21 cellular contexts compared by ENCODE assay signal in genomic region chr6:43493230-43493629, GRCh38. TPM values are rescaled to one million over a fixed set of nuclear protein-coding genes. Genes with fewer than 3 reads are reported as not detected.
DNase-seq lines count a peak whose midpoint lies in the region; ATAC-seq, FAIRE-seq and TF ChIP-seq lines count a peak whose summit lies in the region.
"Had no signal": no experiment of that assay in that cellular context is flagged by ENCODE, and none has a peak within 500 bp of the region (broad histone marks: within the 10 kb centered on the region; RNA-seq: fewer than 3 reads in every experiment).

No MANE protein-coding gene starts in this region.

- H4K20me1 ChIP-seq in HepG2 (ENCODE audit: insufficient read depth, low read length), result no peaks in the 10 kb centered on the region
- peaks cover 67% of the 10 kb centered on the region for H4K20me1 ChIP-seq in astrocyte (ENCODE audit: insufficient read depth, low read length)

- FAIRE-seq in HepG2 (lab: Jason Lieb, UNC) (no peak), astrocyte (lab: Jason Lieb, UNC) (no peak)

- H3K27ac ChIP-seq in HepG2 (ENCODE audit: extremely low read length, insufficient read depth, low read length) (no peak overlapping the region), right lobe of liver (no peak overlapping the region), astrocyte (ENCODE audit: low read depth, low read length) (no peak overlapping the region), tibial nerve (peak overlapping the region in 3 of 4 donors; percentile 13 to 84 (median 63))
- no peak overlapping the region for H3K27ac ChIP-seq in effector memory CD4-positive, alpha-beta T cell (ENCODE audit: insufficient read depth, low read length, poor library complexity, severe bottlenecking)
- H3K27ac ChIP-seq: testis had no signal

- CTCF ChIA-PET in HepG2 (lab: Yijun Ruan, JAX; ENCODE audit: low intra/inter-chr PET ratio, low total read pairs), result no interaction called here

- H3K4me2 ChIP-seq in HepG2 (ENCODE audit: low read depth, low read length) (peak overlapping the region; percentile 50), astrocyte (ENCODE audit: low read length) (peak overlapping the region; percentile 79)

- H3K4me1 Mint-ChIP-seq in astrocyte (ENCODE audit: low read depth, unreplicated experiment) (peaks cover 33% of the 10 kb centered on the region), immature natural killer cell (peaks cover 30 to 36% of the 10 kb centered on the region in 2 donors)
- H3K4me1 Mint-ChIP-seq in T-helper 2 cell treated with Interferon-gamma antibody and Interleukin-4, amounts not matched to agents 5 μg/mL and 100 μg/mL, for 36 hours (ENCODE audit: low read depth), result peaks cover 6% of the 10 kb centered on the region

- no peaks in the 10 kb centered on the region for H3K27me3 ChIP-seq in HepG2 (ENCODE audit: control insufficient read depth in 1 of 2, insufficient read depth in 2 of 2, low read length in 2 of 2)
- H3K27me3 ChIP-seq in right lobe of liver, result no peaks in the 10 kb centered on the region
- no peaks in the 10 kb centered on the region for H3K27me3 ChIP-seq in astrocyte (ENCODE audit: insufficient read depth, low read length)
- H3K27me3 ChIP-seq in tibial nerve, result no peaks in the 10 kb centered on the region
- no peaks in the 10 kb centered on the region for H3K27me3 ChIP-seq in effector memory CD4-positive, alpha-beta T cell (replicated peaks; ENCODE audit: control insufficient read depth, insufficient read depth, low read length, poor library complexity, severe bottlenecking)
- H3K27me3 ChIP-seq: testis had no signal

- no peaks in the 10 kb centered on the region for H3K27me3 Mint-ChIP-seq in astrocyte (ENCODE audit: low read depth, unreplicated experiment)
- H3K27me3 Mint-ChIP-seq in immature natural killer cell (ENCODE audit: low read depth in 3 of 3), result peaks cover 0 to 2% (median 0%) of the 10 kb centered on the region in 3 donors
- H3K27me3 Mint-ChIP-seq in T-helper 2 cell treated with Interferon-gamma antibody and Interleukin-4, amounts not matched to agents 5 μg/mL and 100 μg/mL, for 36 hours (ENCODE audit: low read depth), result no peaks in the 10 kb centered on the region
- H3K27me3 Mint-ChIP-seq: stimulated activated memory B cell treated with anti-CD40 and anti-IgM and Interleukin-4, amounts not matched to agents 10 μg/mL and 1 μg/mL and 100 μg/mL, for 72 hours had no signal

- no TSS peak for BruUV-seq in HepG2 (replicated peaks; lab: Mats Ljungman, UMichigan)

- H3K9me3 Mint-ChIP-seq in astrocyte (ENCODE audit: unreplicated experiment) (no peaks in the 10 kb centered on the region), immature natural killer cell (no peaks in the 10 kb centered on the region)
- no peaks in the 10 kb centered on the region for H3K9me3 Mint-ChIP-seq in T-helper 2 cell treated with Interferon-gamma antibody and Interleukin-4, amounts not matched to agents 5 μg/mL and 100 μg/mL, for 36 hours
- H3K9me3 Mint-ChIP-seq: activated naive CD4-positive, alpha-beta T cell treated with anti-CD3 and anti-CD28 coated beads for 36 hours; activated T-cell treated with anti-CD3 and anti-CD28 coated beads, Interleukin-2, amount 50 U/mL, for 72 hours; stimulated activated memory B cell treated with anti-CD40 and anti-IgM and Interleukin-4, amounts not matched to agents 10 μg/mL and 1 μg/mL and 100 μg/mL, for 72 hours had no signal

- in situ Hi-C loops in HepG2 (cut with HindIII; ENCODE audit: extremely low pct_ligation_motif_present, low pct_unique_long_range_greater_than_20kb), result loop anchor here (5.0 kb wide), 1 partner anchor 36 kb away; the partner anchor contains the start of gene DLK2

- no peak for ATAC-seq in HepG2
- no peak for ATAC-seq in right lobe of liver
- ATAC-seq: activated CD4-positive, CD25-positive, alpha-beta regulatory T cell treated with anti-CD3 and anti-CD28 coated beads, Interleukin-2, amount 50 U/mL, for 24 hours; activated T-cell treated with anti-CD3 and anti-CD28 coated beads, Interleukin-2, amount 50 U/mL, for 72 hours; stimulated activated memory B cell treated with anti-CD40 and anti-IgM and Interleukin-4, amounts not matched to agents 10 μg/mL and 1 μg/mL and 100 μg/mL, for 72 hours had no signal

- DNase-seq in HepG2 (ENCODE audit: low spot score) (no peak), right lobe of liver (no peak), astrocyte (ENCODE audit: low read depth) (no peak), immature natural killer cell (no peak), tibial nerve (ENCODE audit: low spot score in 2 of 2) (no peak), NCI-H345 treated with DMSO at 0.1 percent for 48 hours (lab: John Stamatoyannopoulos, UW; ENCODE audit: unreplicated experiment) (no peak)
- no peak for DNase-seq in T-helper 2 cell treated with Interferon-gamma antibody and Interleukin-4, amounts not matched to agents 5 μg/mL and 100 μg/mL, for 36 hours (ENCODE audit: low spot score)
- no peak for DNase-seq in effector memory CD4-positive, alpha-beta T cell
- DNase-seq: activated naive CD4-positive, alpha-beta T cell treated with anti-CD3 and anti-CD28 coated beads for 36 hours; activated T-cell treated with anti-CD3 and anti-CD28 coated beads, Interleukin-2, amount 50 U/mL, for 72 hours; effector CD4-positive, alpha-beta T cell; GF-D8; glutamatergic neuron; HCEC 1CT; NCI-H1694; stimulated activated CD4-positive, alpha-beta T cell treated with anti-CD3 and anti-CD28 coated beads, Interleukin-2, amount 100 ng/mL, for 24 hours; testis had no signal

- WGBS in HepG2 (ENCODE audit: low lambda C conversion rate), result 87% methylated on average over 2 of the region's 2 CpGs
- 93% methylated on average over 2 of the region's 2 CpGs for WGBS in right lobe of liver (ENCODE audit: insufficient coverage, low coverage, low lambda C conversion rate, missing lambda C conversion rate)
- 72 to 92% methylated on average over 2 of the region's 2 CpGs for WGBS in tibial nerve, 2 donors

- intact Hi-C loops in HepG2 (cut with micrococcal nuclease; ENCODE audit: unreplicated experiment), result loop anchor here (5.0 to 10.0 kb wide), 2 partner anchors 58 to 231 kb away; no protein-coding TSS in a partner anchor
- intact Hi-C loops in right lobe of liver (cut with DNase I), result no loop called here

- no peaks in the 10 kb centered on the region for H3K9me3 ChIP-seq in HepG2 (ENCODE audit: low read length)
- H3K9me3 ChIP-seq in right lobe of liver, result no peaks in the 10 kb centered on the region
- no peaks in the 10 kb centered on the region for H3K9me3 ChIP-seq in astrocyte (ENCODE audit: insufficient read depth, low read depth, low read length)
- H3K9me3 ChIP-seq in tibial nerve, result no peaks in the 10 kb centered on the region
- no peaks in the 10 kb centered on the region for H3K9me3 ChIP-seq in effector memory CD4-positive, alpha-beta T cell (ENCODE audit: control insufficient read depth, low read length)
- H3K9me3 ChIP-seq: testis had no signal

- H3K4me3 ChIP-seq in HepG2 (replicated peaks in 1 of 3; ENCODE audit: insufficient read depth in 1 of 3, low read depth in 2 of 3, low read length in 3 of 3) (0 out of 6 replicates have a peak overlapping the region, but pooled peaks of 1 of the 3 experiments have one; percentile 30), right lobe of liver (no peak overlapping the region), astrocyte (ENCODE audit: insufficient read depth, low read depth, low read length) (no peak overlapping the region), tibial nerve (no peak overlapping the region)
- no peak overlapping the region for H3K4me3 ChIP-seq in effector memory CD4-positive, alpha-beta T cell (ENCODE audit: insufficient read depth, low read depth, low read length, poor library complexity, severe bottlenecking)
- H3K4me3 ChIP-seq: skin epidermis, testis had no signal

- peak overlapping the region; percentile 16 for H3K9ac ChIP-seq in HepG2 (ENCODE audit: insufficient read depth, low read depth, low read length)
- no peak overlapping the region for H3K9ac ChIP-seq in astrocyte (ENCODE audit: low read length)

- peaks cover 2% of the 10 kb centered on the region for H3K4me1 ChIP-seq in HepG2 (ENCODE audit: insufficient read depth, low read length)
- peaks cover 0 to 10% (median 4%) of the 10 kb centered on the region in 4 donors for H3K4me1 ChIP-seq in right lobe of liver
- peaks cover 45% of the 10 kb centered on the region for H3K4me1 ChIP-seq in astrocyte (ENCODE audit: insufficient read depth, low read length)
- peaks cover 0 to 44% (median 21%) of the 10 kb centered on the region in 4 donors for H3K4me1 ChIP-seq in tibial nerve
- H3K4me1 ChIP-seq in effector memory CD4-positive, alpha-beta T cell (ENCODE audit: control insufficient read depth, insufficient read depth, low read length, poor library complexity, severe bottlenecking), result peaks cover 14% of the 10 kb centered on the region

- H3K4me3 Mint-ChIP-seq in astrocyte (ENCODE audit: unreplicated experiment), result no peak overlapping the region
- no peak overlapping the region for H3K4me3 Mint-ChIP-seq in immature natural killer cell
- H3K4me3 Mint-ChIP-seq in T-helper 2 cell treated with Interferon-gamma antibody and Interleukin-4, amounts not matched to agents 5 μg/mL and 100 μg/mL, for 36 hours, result no peak overlapping the region
- H3K4me3 Mint-ChIP-seq: activated naive CD4-positive, alpha-beta T cell treated with anti-CD3 and anti-CD28 coated beads for 36 hours; activated T-cell treated with anti-CD3 and anti-CD28 coated beads, Interleukin-2, amount 50 U/mL, for 72 hours; stimulated activated memory B cell treated with anti-CD40 and anti-IgM and Interleukin-4, amounts not matched to agents 10 μg/mL and 1 μg/mL and 100 μg/mL, for 72 hours had no signal

- no peak overlapping the region for H2AFZ ChIP-seq in HepG2 (ENCODE audit: low read length)
- no peak overlapping the region for H2AFZ ChIP-seq in astrocyte (ENCODE audit: low read depth, low read length)

- TF ChIP-seq CTCF in HepG2 (CRISPR knock-in tag; IDR thresholded peaks at IDR 0.05) (peak; percentile 43), right lobe of liver (IDR thresholded peaks at IDR 0.05) (no peak), astrocyte (IDR thresholded peaks at IDR 0.05; ENCODE audit: insufficient read depth, low read depth, low read length) (no peak), tibial nerve (IDR thresholded peaks at IDR 0.05) (no peak)

- H3K36me3 ChIP-seq in HepG2 (replicated peaks in 1 of 2; ENCODE audit: control insufficient read depth in 1 of 2, insufficient read depth in 2 of 2, low read length in 2 of 2) (peaks cover 8 to 10% of the 10 kb centered on the region in 2 experiments), right lobe of liver (peaks cover 0 to 5% (median 0%) of the 10 kb centered on the region in 4 donors), astrocyte (ENCODE audit: insufficient read depth, low read length) (no peaks in the 10 kb centered on the region), tibial nerve (peaks cover 0 to 5% (median 0%) of the 10 kb centered on the region in 3 donors)
- H3K36me3 ChIP-seq in effector memory CD4-positive, alpha-beta T cell (ENCODE audit: control insufficient read depth, insufficient read depth, low read length), result peaks cover 11% of the 10 kb centered on the region

- H3K27ac Mint-ChIP-seq in astrocyte (ENCODE audit: unreplicated experiment) (no peak overlapping the region), immature natural killer cell (peak overlapping the region in 4 of 6 donors; percentile 13 to 85 (median 31))
- no peak overlapping the region for H3K27ac Mint-ChIP-seq in T-helper 2 cell treated with Interferon-gamma antibody and Interleukin-4, amounts not matched to agents 5 μg/mL and 100 μg/mL, for 36 hours
- H3K27ac Mint-ChIP-seq: activated naive CD4-positive, alpha-beta T cell treated with anti-CD3 and anti-CD28 coated beads for 36 hours; activated T-cell treated with anti-CD3 and anti-CD28 coated beads, Interleukin-2, amount 50 U/mL, for 72 hours; stimulated activated memory B cell treated with anti-CD40 and anti-IgM and Interleukin-4, amounts not matched to agents 10 μg/mL and 1 μg/mL and 100 μg/mL, for 72 hours had no signal

- H3K79me2 ChIP-seq in HepG2 (ENCODE audit: insufficient read depth, low read length) (peaks cover 50% of the 10 kb centered on the region), astrocyte (ENCODE audit: insufficient read depth, low read length) (peaks cover 44% of the 10 kb centered on the region)

- TF ChIP-seq RAD21 in HepG2 (CRISPR knock-in tag; IDR thresholded peaks at IDR 0.05), result no peak

- H3K36me3 Mint-ChIP-seq in astrocyte (ENCODE audit: low read depth, unreplicated experiment) (peaks cover 3% of the 10 kb centered on the region), immature natural killer cell (peaks cover 0 to 4% (median 3%) of the 10 kb centered on the region in 3 donors)
- no peaks in the 10 kb centered on the region for H3K36me3 Mint-ChIP-seq in T-helper 2 cell treated with Interferon-gamma antibody and Interleukin-4, amounts not matched to agents 5 μg/mL and 100 μg/mL, for 36 hours (ENCODE audit: low read depth)

- TF ChIP-seq EP300 in HepG2 (IDR thresholded peaks at IDR 0.05; ENCODE audit: low read depth in 2 of 2, low read length in 2 of 2) (no peak), HepG2 (CRISPR knock-in tag; IDR thresholded peaks at IDR 0.05; ENCODE audit: borderline replicate concordance) (no peak), tibial nerve (IDR thresholded peaks at IDR 0.05) (no peak)

- POLR2A ChIA-PET in HepG2 (lab: Yijun Ruan, JAX), result interaction anchor here (1.1 to 6.4 kb wide), 9 partner anchors 8 to 66 kb away, joined by 4 to 141 read pairs (median 6); partner anchors contain the start of genes ABCC10, DLK2, LRRC73 and TJAP1

- TF ChIP-seq POLR2A in HepG2 (IDR thresholded peaks at IDR 0.05; ENCODE audit: insufficient read depth in 1 of 2, low read depth in 2 of 2, low read length in 2 of 2) (no peak), right lobe of liver (IDR thresholded peaks at IDR 0.05) (no peak), tibial nerve (IDR thresholded peaks at IDR 0.05) (no peak)

RNA-seq across cellular contexts. Expression of gene TJAP1, which starts 15.9 kb away (rescaled TPM):
- 10.2 and 15.7 TPM in 2 replicates for total RNA-seq in HepG2 (2016; rRNA removed; fragmentation: Illumina TruSeq; extraction: Trizol)
- 6.4 and 7.2 TPM in 2 replicates for total RNA-seq in HepG2 (2016; cell fraction: cytosol; rRNA removed; fragmentation: Illumina TruSeq; extraction: Trizol; ENCODE audit: low read depth)
- total RNA-seq in HepG2 (2016; cell fraction: insoluble cytoplasmic fraction; rRNA removed; fragmentation: Illumina TruSeq; extraction: Trizol), result 12.5 and 16.8 TPM in 2 replicates
- total RNA-seq in HepG2 (2016; cell fraction: membrane; rRNA removed; fragmentation: Illumina TruSeq; extraction: Trizol), result 7.9 and 8.5 TPM in 2 replicates
- 22.6 and 23.5 TPM in 2 replicates for total RNA-seq in HepG2 (2016; cell fraction: nucleus; rRNA removed; fragmentation: Illumina TruSeq; extraction: Trizol)
- polyA plus RNA-seq in HepG2 (2011; rRNA removed), result 41.6 and 48.3 TPM in 2 replicates
- polyA plus RNA-seq in HepG2 (2011; cell fraction: cytosol; rRNA removed), result 19.2 and 22.0 TPM in 2 replicates
- 220 TPM in 2 replicates for polyA plus RNA-seq in HepG2 (2011; cell fraction: nucleus; rRNA removed)
- 27.3 and 28.6 TPM in 2 replicates for polyA plus RNA-seq in HepG2 (2012)
- polyA plus RNA-seq in HepG2 (2016; cell fraction: cytosol; fragmentation: Illumina TruSeq; extraction: Trizol; ENCODE audit: low read depth), result 2.1 and 2.3 TPM in 2 replicates
- 13.6 and 18.5 TPM in 2 replicates for polyA plus RNA-seq in HepG2 (2016; cell fraction: insoluble cytoplasmic fraction; fragmentation: Illumina TruSeq; extraction: Trizol; ENCODE audit: low read depth)
- 6.4 and 6.8 TPM in 2 replicates for polyA plus RNA-seq in HepG2 (2016; cell fraction: membrane; fragmentation: Illumina TruSeq; extraction: Trizol; ENCODE audit: low read depth)
- polyA plus RNA-seq in HepG2 (2016; cell fraction: nucleus; fragmentation: Illumina TruSeq; extraction: Trizol; ENCODE audit: insufficient read depth, low read depth), result 89.6 and 90.5 TPM in 2 replicates
- 17.3 and 27.1 TPM in 2 replicates for polyA minus RNA-seq in HepG2 (2011; rRNA and poly(A)+ RNA removed; ENCODE audit: low replicate concordance)
- 9.3 and 9.7 TPM in 2 replicates for polyA minus RNA-seq in HepG2 (2011; cell fraction: cytosol; rRNA and poly(A)+ RNA removed)
- polyA minus RNA-seq in HepG2 (2011; cell fraction: nucleus; rRNA and poly(A)+ RNA removed), result 38.8 and 46.0 TPM in 2 replicates
- 10 to 100 TPM in 5 of 6 experiments, 1 to 10 TPM in 1; 9.2 to 16.0 (median 12.9) TPM for total RNA-seq in right lobe of liver
- total RNA-seq in astrocyte, result 26.6 and 28.3 TPM in 2 replicates
- polyA plus RNA-seq in immature natural killer cell, result 10 to 100 TPM in 1 of 3 donors, 1 to 10 TPM in 2; 2.6 to 10.9 (median 3.4) TPM
- 10 to 100 TPM; 30.2 to 43.8 (median 32.3) TPM for total RNA-seq in tibial nerve

RNA-seq across cellular contexts. Expression of gene LRRC73, which starts 16.9 kb away (rescaled TPM):
- total RNA-seq in HepG2 (2016; rRNA removed; fragmentation: Illumina TruSeq; extraction: Trizol), result 0.11 and 0.17 TPM in 2 replicates
- 0.20 TPM in 1 of 2 replicates, not detected in the other for total RNA-seq in HepG2 (2016; cell fraction: cytosol; rRNA removed; fragmentation: Illumina TruSeq; extraction: Trizol; ENCODE audit: low read depth)
- 0.16 and 0.22 TPM in 2 replicates for total RNA-seq in HepG2 (2016; cell fraction: insoluble cytoplasmic fraction; rRNA removed; fragmentation: Illumina TruSeq; extraction: Trizol)
- 0.25 and 0.45 TPM in 2 replicates for total RNA-seq in HepG2 (2016; cell fraction: membrane; rRNA removed; fragmentation: Illumina TruSeq; extraction: Trizol)
- 0.28 TPM in 1 of 2 replicates, not detected in the other for total RNA-seq in HepG2 (2016; cell fraction: nucleus; rRNA removed; fragmentation: Illumina TruSeq; extraction: Trizol)
- 0.08 and 0.12 TPM in 2 replicates for polyA plus RNA-seq in HepG2 (2011; rRNA removed)
- 0.05 and 0.11 TPM in 2 replicates for polyA plus RNA-seq in HepG2 (2011; cell fraction: cytosol; rRNA removed)
- 0.28 and 0.39 TPM in 2 replicates for polyA plus RNA-seq in HepG2 (2011; cell fraction: nucleus; rRNA removed)
- polyA plus RNA-seq in HepG2 (2012), result 0.12 and 0.17 TPM in 2 replicates
- polyA plus RNA-seq in HepG2 (2016; cell fraction: cytosol; fragmentation: Illumina TruSeq; extraction: Trizol; ENCODE audit: low read depth), result 0.10 and 0.14 TPM in 2 replicates
- polyA plus RNA-seq in HepG2 (2016; cell fraction: insoluble cytoplasmic fraction; fragmentation: Illumina TruSeq; extraction: Trizol; ENCODE audit: low read depth), result 0.19 and 0.41 TPM in 2 replicates
- polyA plus RNA-seq in HepG2 (2016; cell fraction: membrane; fragmentation: Illumina TruSeq; extraction: Trizol; ENCODE audit: low read depth), result 0.17 and 0.19 TPM in 2 replicates
- not detected in 2 replicates for polyA plus RNA-seq in HepG2 (2016; cell fraction: nucleus; fragmentation: Illumina TruSeq; extraction: Trizol; ENCODE audit: insufficient read depth, low read depth)
- 0.06 and 0.09 TPM in 2 replicates for polyA minus RNA-seq in HepG2 (2011; rRNA and poly(A)+ RNA removed; ENCODE audit: low replicate concordance)
- polyA minus RNA-seq in HepG2 (2011; cell fraction: cytosol; rRNA and poly(A)+ RNA removed), result not detected in 2 replicates
- 0.50 and 0.77 TPM in 2 replicates for polyA minus RNA-seq in HepG2 (2011; cell fraction: nucleus; rRNA and poly(A)+ RNA removed)
- under 1 TPM in 5 of 6 experiments, not detected in 1; 0.12 to 0.43 (median 0.26) TPM for total RNA-seq in right lobe of liver
- total RNA-seq in astrocyte, result 0.30 and 0.31 TPM in 2 replicates
- not detected for polyA plus RNA-seq in immature natural killer cell
- 1 to 10 TPM in 3 of 4 donors, under 1 TPM in 1; 0.59 to 2.4 (median 1.3) TPM for total RNA-seq in tibial nerve

RNA-seq across cellular contexts. Expression of gene YIPF3, which starts 23.5 kb away (rescaled TPM):
- 51.2 and 107 TPM in 2 replicates for total RNA-seq in HepG2 (2016; rRNA removed; fragmentation: Illumina TruSeq; extraction: Trizol)
- total RNA-seq in HepG2 (2016; cell fraction: cytosol; rRNA removed; fragmentation: Illumina TruSeq; extraction: Trizol; ENCODE audit: low read depth), result 19.3 and 20.8 TPM in 2 replicates
- total RNA-seq in HepG2 (2016; cell fraction: insoluble cytoplasmic fraction; rRNA removed; fragmentation: Illumina TruSeq; extraction: Trizol), result 52.6 and 108 TPM in 2 replicates
- total RNA-seq in HepG2 (2016; cell fraction: membrane; rRNA removed; fragmentation: Illumina TruSeq; extraction: Trizol), result 31.6 and 33.9 TPM in 2 replicates
- 73.3 and 83.7 TPM in 2 replicates for total RNA-seq in HepG2 (2016; cell fraction: nucleus; rRNA removed; fragmentation: Illumina TruSeq; extraction: Trizol)
- polyA plus RNA-seq in HepG2 (2011; rRNA removed), result 206 and 248 TPM in 2 replicates
- 157 and 165 TPM in 2 replicates for polyA plus RNA-seq in HepG2 (2011; cell fraction: cytosol; rRNA removed)
- polyA plus RNA-seq in HepG2 (2011; cell fraction: nucleus; rRNA removed), result 258 and 264 TPM in 2 replicates
- 74.4 and 84.6 TPM in 2 replicates for polyA plus RNA-seq in HepG2 (2012)
- polyA plus RNA-seq in HepG2 (2016; cell fraction: cytosol; fragmentation: Illumina TruSeq; extraction: Trizol; ENCODE audit: low read depth), result 20.5 and 25.2 TPM in 2 replicates
- polyA plus RNA-seq in HepG2 (2016; cell fraction: insoluble cytoplasmic fraction; fragmentation: Illumina TruSeq; extraction: Trizol; ENCODE audit: low read depth), result 66.6 and 70.3 TPM in 2 replicates
- polyA plus RNA-seq in HepG2 (2016; cell fraction: membrane; fragmentation: Illumina TruSeq; extraction: Trizol; ENCODE audit: low read depth), result 36.5 and 37.7 TPM in 2 replicates
- 171 and 181 TPM in 2 replicates for polyA plus RNA-seq in HepG2 (2016; cell fraction: nucleus; fragmentation: Illumina TruSeq; extraction: Trizol; ENCODE audit: insufficient read depth, low read depth)
- polyA minus RNA-seq in HepG2 (2011; rRNA and poly(A)+ RNA removed; ENCODE audit: low replicate concordance), result 223 and 558 TPM in 2 replicates
- 65.6 and 67.3 TPM in 2 replicates for polyA minus RNA-seq in HepG2 (2011; cell fraction: cytosol; rRNA and poly(A)+ RNA removed)
- 65.1 and 74.2 TPM in 2 replicates for polyA minus RNA-seq in HepG2 (2011; cell fraction: nucleus; rRNA and poly(A)+ RNA removed)
- total RNA-seq in right lobe of liver, result 10 to 100 TPM; 58.9 to 70.0 (median 62.7) TPM
- total RNA-seq in astrocyte, result 132 and 141 TPM in 2 replicates
- polyA plus RNA-seq in immature natural killer cell, result 10 to 100 TPM; 73.7 to 92.2 (median 76.6) TPM
- total RNA-seq in tibial nerve, result 100 to 1,000 TPM in 1 of 4 donors, 10 to 100 TPM in 3; 61.7 to 105 (median 77.9) TPM

RNA-seq across cellular contexts. Expression of gene POLR1C, which starts 23.7 kb away (rescaled TPM):
- 72.2 and 75.6 TPM in 2 replicates for total RNA-seq in HepG2 (2016; rRNA removed; fragmentation: Illumina TruSeq; extraction: Trizol)
- 19.4 and 24.1 TPM in 2 replicates for total RNA-seq in HepG2 (2016; cell fraction: cytosol; rRNA removed; fragmentation: Illumina TruSeq; extraction: Trizol; ENCODE audit: low read depth)
- 70.2 and 74.8 TPM in 2 replicates for total RNA-seq in HepG2 (2016; cell fraction: insoluble cytoplasmic fraction; rRNA removed; fragmentation: Illumina TruSeq; extraction: Trizol)
- total RNA-seq in HepG2 (2016; cell fraction: membrane; rRNA removed; fragmentation: Illumina TruSeq; extraction: Trizol), result 23.7 and 25.3 TPM in 2 replicates
- total RNA-seq in HepG2 (2016; cell fraction: nucleus; rRNA removed; fragmentation: Illumina TruSeq; extraction: Trizol), result 59.4 and 67.1 TPM in 2 replicates
- polyA plus RNA-seq in HepG2 (2011; rRNA removed), result 55.2 and 62.6 TPM in 2 replicates
- polyA plus RNA-seq in HepG2 (2011; cell fraction: cytosol; rRNA removed), result 38.9 and 45.7 TPM in 2 replicates
- polyA plus RNA-seq in HepG2 (2011; cell fraction: nucleus; rRNA removed), result 96.3 and 102 TPM in 2 replicates
- polyA plus RNA-seq in HepG2 (2012), result 50.7 and 62.3 TPM in 2 replicates
- polyA plus RNA-seq in HepG2 (2016; cell fraction: cytosol; fragmentation: Illumina TruSeq; extraction: Trizol; ENCODE audit: low read depth), result 7.2 and 7.7 TPM in 2 replicates
- 58.7 and 61.6 TPM in 2 replicates for polyA plus RNA-seq in HepG2 (2016; cell fraction: insoluble cytoplasmic fraction; fragmentation: Illumina TruSeq; extraction: Trizol; ENCODE audit: low read depth)
- polyA plus RNA-seq in HepG2 (2016; cell fraction: membrane; fragmentation: Illumina TruSeq; extraction: Trizol; ENCODE audit: low read depth), result 9.7 and 11.7 TPM in 2 replicates
- 97.9 and 104 TPM in 2 replicates for polyA plus RNA-seq in HepG2 (2016; cell fraction: nucleus; fragmentation: Illumina TruSeq; extraction: Trizol; ENCODE audit: insufficient read depth, low read depth)
- 40.9 and 99.4 TPM in 2 replicates for polyA minus RNA-seq in HepG2 (2011; rRNA and poly(A)+ RNA removed; ENCODE audit: low replicate concordance)
- polyA minus RNA-seq in HepG2 (2011; cell fraction: cytosol; rRNA and poly(A)+ RNA removed), result 17.0 and 20.2 TPM in 2 replicates
- polyA minus RNA-seq in HepG2 (2011; cell fraction: nucleus; rRNA and poly(A)+ RNA removed), result 41.5 and 42.6 TPM in 2 replicates
- 10 to 100 TPM; 12.2 to 17.7 (median 14.1) TPM for total RNA-seq in right lobe of liver
- total RNA-seq in astrocyte, result 41.8 and 46.2 TPM in 2 replicates
- 10 to 100 TPM in 1 of 3 donors, 1 to 10 TPM in 2; 5.7 to 15.5 (median 7.3) TPM for polyA plus RNA-seq in immature natural killer cell
- total RNA-seq in tibial nerve, result 10 to 100 TPM; 24.5 to 45.5 (median 29.7) TPM

RNA-seq across cellular contexts. Expression of gene DLK2, which starts 37.9 kb away (rescaled TPM):
- 0.74 and 1.2 TPM in 2 replicates for total RNA-seq in HepG2 (2016; rRNA removed; fragmentation: Illumina TruSeq; extraction: Trizol)
- total RNA-seq in HepG2 (2016; cell fraction: cytosol; rRNA removed; fragmentation: Illumina TruSeq; extraction: Trizol; ENCODE audit: low read depth), result 0.62 and 0.81 TPM in 2 replicates
- total RNA-seq in HepG2 (2016; cell fraction: insoluble cytoplasmic fraction; rRNA removed; fragmentation: Illumina TruSeq; extraction: Trizol), result 1.1 and 1.4 TPM in 2 replicates
- 0.71 and 1.7 TPM in 2 replicates for total RNA-seq in HepG2 (2016; cell fraction: membrane; rRNA removed; fragmentation: Illumina TruSeq; extraction: Trizol)
- 0.81 TPM in 2 replicates for total RNA-seq in HepG2 (2016; cell fraction: nucleus; rRNA removed; fragmentation: Illumina TruSeq; extraction: Trizol)
- polyA plus RNA-seq in HepG2 (2011; rRNA removed), result 3.8 and 5.9 TPM in 2 replicates
- 5.4 and 6.3 TPM in 2 replicates for polyA plus RNA-seq in HepG2 (2011; cell fraction: cytosol; rRNA removed)
- polyA plus RNA-seq in HepG2 (2011; cell fraction: nucleus; rRNA removed), result 5.7 and 8.0 TPM in 2 replicates
- 3.9 and 4.0 TPM in 2 replicates for polyA plus RNA-seq in HepG2 (2012)
- polyA plus RNA-seq in HepG2 (2016; cell fraction: cytosol; fragmentation: Illumina TruSeq; extraction: Trizol; ENCODE audit: low read depth), result 1.2 TPM in 2 replicates
- 0.61 and 0.65 TPM in 2 replicates for polyA plus RNA-seq in HepG2 (2016; cell fraction: insoluble cytoplasmic fraction; fragmentation: Illumina TruSeq; extraction: Trizol; ENCODE audit: low read depth)
- 1.1 and 2.0 TPM in 2 replicates for polyA plus RNA-seq in HepG2 (2016; cell fraction: membrane; fragmentation: Illumina TruSeq; extraction: Trizol; ENCODE audit: low read depth)
- 1.5 and 2.0 TPM in 2 replicates for polyA plus RNA-seq in HepG2 (2016; cell fraction: nucleus; fragmentation: Illumina TruSeq; extraction: Trizol; ENCODE audit: insufficient read depth, low read depth)
- polyA minus RNA-seq in HepG2 (2011; rRNA and poly(A)+ RNA removed; ENCODE audit: low replicate concordance), result 2.9 and 10.0 TPM in 2 replicates
- polyA minus RNA-seq in HepG2 (2011; cell fraction: cytosol; rRNA and poly(A)+ RNA removed), result 2.9 and 3.3 TPM in 2 replicates
- 1.7 TPM in 2 replicates for polyA minus RNA-seq in HepG2 (2011; cell fraction: nucleus; rRNA and poly(A)+ RNA removed)
- under 1 TPM in 1 of 6 experiments, not detected in 5; 0.13 TPM for total RNA-seq in right lobe of liver
- 0.41 and 0.68 TPM in 2 replicates for total RNA-seq in astrocyte
- under 1 TPM in 1 of 3 donors, not detected in 2; 0.11 TPM for polyA plus RNA-seq in immature natural killer cell
- 1 to 10 TPM in 2 of 4 donors, not detected in 2; 1.0 to 3.5 TPM for total RNA-seq in tibial nerve
- total RNA-seq: left lobe of liver had no signal

Comparison
In these comparisons a context has a peak if more than half of its experiments do, and no peak if none do; other contexts are left out.
1. H3K27ac ChIP-seq: peak in tibial nerve (3 of 4); none in HepG2 (single experiment), right lobe of liver (0 of 3), astrocyte (single experiment) and effector memory CD4-positive, alpha-beta T cell (single experiment).
2. H3K27ac Mint-ChIP-seq: peak in immature natural killer cell (4 of 6); none in astrocyte (single experiment) and T-helper 2 cell treated with Interferon-gamma antibody and Interleukin-4, amounts not matched to agents 5 μg/mL and 100 μg/mL, for 36 hours (single experiment).